Comparison of ENCODE assay signal across 8 cellular contexts in genomic region chr18:12271376-12272235, GRCh38.
DNase-seq lines count a peak whose midpoint lies in the region; ATAC-seq and TF ChIP-seq lines count a peak whose summit lies in the region.

No MANE protein-coding gene starts in this region.

- TF ChIP-seq CTCF in GM12872 (IDR thresholded peaks at IDR 0.05; ENCODE audit: insufficient read depth, low read depth, low read length) = peak; percentile 71

- peak; percentile 71 for ATAC-seq in HG02840 (IDR thresholded peaks at IDR 0.05; ENCODE audit: low FRiP score, unreplicated experiment)

- DNase-seq in NCI-H2029 (lab: John Stamatoyannopoulos, UW) (peak; percentile 44), UCSD-AML1 (lab: John Stamatoyannopoulos, UW; ENCODE audit: unreplicated experiment) (peak; percentile 85), kidney glomerular epithelial cell (lab: John Stamatoyannopoulos, UW) (peak; percentile 64), NCI-H128 (lab: John Stamatoyannopoulos, UW; ENCODE audit: unreplicated experiment) (no peak)
- peak; percentile 29 for DNase-seq in central memory CD4-positive, alpha-beta T cell
- DNase-seq in stimulated activated CD4-positive, alpha-beta T cell treated with anti-CD3 and anti-CD28 coated beads, Interleukin-1b, Interleukin-23, amount 100 ng/mL, for 24 hours (ENCODE audit: low read depth in 4 of 4, low spot score in 1 of 4) = peak; percentile 7 to 49 (median 24)
